ENCODE assay signal across 8 cellular contexts in the genomic region with DNA sequence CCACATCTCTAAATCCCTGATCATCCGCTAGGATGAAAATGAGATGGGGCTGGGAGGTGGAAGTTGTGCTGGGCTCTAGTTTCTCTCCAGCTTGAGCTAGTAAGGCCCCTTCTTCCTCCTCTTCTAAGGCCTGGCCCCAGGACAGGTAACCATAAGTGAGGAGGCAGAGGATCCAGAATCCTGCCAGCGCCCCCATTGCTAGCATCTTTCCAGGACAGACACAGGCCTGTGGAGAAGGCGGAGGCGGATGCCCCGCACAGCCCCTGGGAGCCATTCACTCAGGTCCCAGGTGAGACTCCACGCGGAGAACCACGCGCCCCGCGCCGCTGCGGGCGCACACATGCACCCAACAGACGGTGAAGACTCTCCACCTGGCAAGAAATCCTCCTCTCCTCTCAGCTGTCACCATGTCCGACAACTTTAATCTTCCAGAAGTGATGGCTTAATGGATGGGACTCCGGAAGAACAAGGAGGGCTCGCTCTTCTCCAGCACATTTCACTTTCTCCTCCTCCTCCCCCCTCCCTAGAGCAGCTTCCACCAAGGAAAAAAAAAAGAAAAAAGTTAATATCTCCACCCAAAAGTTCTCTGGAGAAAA. TPM values are rescaled to one million over a fixed set of nuclear protein-coding genes. Genes with fewer than 3 reads are reported as not detected.
DNase-seq lines count a peak whose midpoint lies in the region; ATAC-seq and TF ChIP-seq lines count a peak whose summit lies in the region.

No MANE protein-coding gene starts in this region.

- H3K9me3 Mint-ChIP-seq in CD8-positive, alpha-beta memory T cell, result peaks cover 2 to 8% (median 7%) of the 10 kb centered on the region in 5 donors

- H3K27ac ChIP-seq in CD8-positive, alpha-beta memory T cell (ENCODE audit: low read depth, low read length), result no peak overlapping the region
- H3K27ac ChIP-seq in SJCRH30 (peak overlapping the region; percentile 48), fibroblast of lung (ENCODE audit: insufficient read depth, low read length) (peak overlapping the region; percentile 93), neuronal stem cell (replicated peaks; ENCODE audit: low read length) (no peak overlapping the region)

- H3K79me1 ChIP-seq in neuronal stem cell (ENCODE audit: low read depth, low read length), result no peaks in the 10 kb centered on the region

- H3K18ac ChIP-seq in neuronal stem cell (ENCODE audit: low read length), result no peak overlapping the region

- peak overlapping the region in 1 of 8 donors; percentile 68 for H3K27ac Mint-ChIP-seq in CD8-positive, alpha-beta memory T cell

- H4K8ac ChIP-seq in neuronal stem cell (ENCODE audit: low read depth, low read length), result no peak overlapping the region

- no peak overlapping the region for H2BK12ac ChIP-seq in neuronal stem cell (ENCODE audit: low read length)

- no peaks in the 10 kb centered on the region for H3K9me3 ChIP-seq in CD8-positive, alpha-beta memory T cell (ENCODE audit: low read length)
- peaks cover 6% of the 10 kb centered on the region; the same call in 1 of the 2 replicates for H3K9me3 ChIP-seq in SJCRH30 (replicated peaks)
- no peaks in the 10 kb centered on the region for H3K9me3 ChIP-seq in fibroblast of lung (ENCODE audit: control insufficient read depth, insufficient read depth, low read depth, low read length)
- no peaks in the 10 kb centered on the region for H3K9me3 ChIP-seq in neuronal stem cell (replicated peaks in 1 of 2; ENCODE audit: control insufficient read depth in 2 of 2, insufficient read depth in 1 of 2, low read depth in 1 of 2, low read length in 2 of 2)

- H2AK5ac ChIP-seq in neuronal stem cell (ENCODE audit: low read depth, low read length), result no peak overlapping the region

- peak overlapping the region; percentile 75 to 89 (median 84) for H3K4me3 Mint-ChIP-seq in CD8-positive, alpha-beta memory T cell

- DNase-seq in CD8-positive, alpha-beta memory T cell, result no peak
- peak; percentile 11 to 34 for DNase-seq in SJCRH30
- DNase-seq in fibroblast of lung (ENCODE audit: low read depth in 2 of 2), result peak; percentile 43 to 45
- DNase-seq in neuronal stem cell (ENCODE audit: low spot score), result no peak
- no peak for DNase-seq in activated effector memory CD4-positive, alpha-beta T cell treated with anti-CD3 and anti-CD28 coated beads, Interleukin-2, amount 50 U/mL, for 16 hours
- no peak for DNase-seq in Kasumi-1 (lab: John Stamatoyannopoulos, UW)
- DNase-seq in COR-L47 (lab: John Stamatoyannopoulos, UW), result no peak

- peaks cover 11% of the 10 kb centered on the region for H3K27me3 ChIP-seq in CD8-positive, alpha-beta memory T cell (ENCODE audit: insufficient read depth, low read length, poor library complexity, severe bottlenecking)
- H3K27me3 ChIP-seq in SJCRH30 (no peaks in the 10 kb centered on the region), fibroblast of lung (ENCODE audit: control insufficient read depth, insufficient read depth, low read length) (no peaks in the 10 kb centered on the region), neuronal stem cell (ENCODE audit: control insufficient read depth in 3 of 3, insufficient read depth in 3 of 3, low read depth in 1 of 3, low read length in 3 of 3) (peaks cover 0 to 69% (median 14%) of the 10 kb centered on the region in 3 experiments)

- H3K9ac ChIP-seq in fibroblast of lung (ENCODE audit: insufficient read depth, low read length) (peak overlapping the region; percentile 89), neuronal stem cell (ENCODE audit: low read depth, low read length, poor library complexity) (no peak overlapping the region)

- H3K4me1 ChIP-seq in CD8-positive, alpha-beta memory T cell (ENCODE audit: insufficient read depth, low read length), result no peaks in the 10 kb centered on the region
- H3K4me1 ChIP-seq in SJCRH30, result 0 out of 2 replicates have a peak, but pooled peaks cover 4% of the 10 kb centered on the region
- peaks cover 13% of the 10 kb centered on the region for H3K4me1 ChIP-seq in fibroblast of lung (ENCODE audit: control insufficient read depth, extremely low read depth, insufficient read depth, low read length)
- peaks cover 0 to 4% of the 10 kb centered on the region in 2 donors for H3K4me1 ChIP-seq in neuronal stem cell (ENCODE audit: control insufficient read depth in 2 of 2, insufficient read depth in 1 of 2, low read depth in 1 of 2, low read length in 2 of 2)

- CTCF ChIA-PET in CD8-positive, alpha-beta memory T cell (lab: Charles Lee), result no interaction called here

- H3K36me3 Mint-ChIP-seq in CD8-positive, alpha-beta memory T cell, result peaks cover 0 to 9% (median 0%) of the 10 kb centered on the region in 3 donors

- peaks cover 79% of the 10 kb centered on the region for H3K79me2 ChIP-seq in fibroblast of lung (ENCODE audit: control insufficient read depth, insufficient read depth, low read length)

- peak overlapping the region; percentile 60 for H3K4me2 ChIP-seq in fibroblast of lung (ENCODE audit: extremely low read depth, insufficient read depth, low read length)
- peak overlapping the region; percentile 80 for H3K4me2 ChIP-seq in neuronal stem cell (ENCODE audit: insufficient read depth, low read length, poor library complexity, severe bottlenecking)

- H4K20me1 ChIP-seq in fibroblast of lung (ENCODE audit: control insufficient read depth, extremely low read depth, insufficient read depth, low read length), result no peaks in the 10 kb centered on the region

- H3K4me3 ChIP-seq in CD8-positive, alpha-beta memory T cell (ENCODE audit: low read length), result no peak overlapping the region
- H3K4me3 ChIP-seq in SJCRH30 (peak overlapping the region; percentile 66), fibroblast of lung (replicated peaks in 1 of 4; ENCODE audit: control extremely low read depth in 1 of 4, insufficient read depth in 1 of 4, low read depth in 3 of 4, low read length in 4 of 4) (peak overlapping the region; percentile 62 to 94 (median 82)), neuronal stem cell (ENCODE audit: low read length in 2 of 2) (peak overlapping the region; percentile 47 to 78)

- peak overlapping the region; percentile 66 for H2AFZ ChIP-seq in fibroblast of lung (ENCODE audit: low read length)
- H2AFZ ChIP-seq in neuronal stem cell (ENCODE audit: low read length), result peak overlapping the region; percentile 91

- H3K36me3 ChIP-seq in CD8-positive, alpha-beta memory T cell (ENCODE audit: insufficient read depth, low read length), result no peaks in the 10 kb centered on the region
- H3K36me3 ChIP-seq in SJCRH30 (peaks cover 4% of the 10 kb centered on the region; the same call in 1 of the 2 replicates), fibroblast of lung (ENCODE audit: control insufficient read depth, insufficient read depth, low read length) (peaks cover 2% of the 10 kb centered on the region), neuronal stem cell (replicated peaks in 1 of 2; ENCODE audit: control insufficient read depth in 2 of 2, insufficient read depth in 2 of 2, low read length in 2 of 2) (no peaks in the 10 kb centered on the region)

- no peak overlapping the region for H2BK5ac ChIP-seq in neuronal stem cell (ENCODE audit: low read length)

- H3K4ac ChIP-seq in neuronal stem cell (ENCODE audit: low read length), result no peak overlapping the region

- no peak overlapping the region for H2BK15ac ChIP-seq in neuronal stem cell (ENCODE audit: low read length)

- no peak overlapping the region for H3K14ac ChIP-seq in neuronal stem cell (ENCODE audit: low read length)

- TF ChIP-seq CTCF in fibroblast of lung (conservative IDR thresholded peaks at IDR 0.05 in 1 of 2, IDR thresholded peaks at IDR 0.05 in 1 of 2; ENCODE audit: low read depth in 1 of 2, low read length in 2 of 2), result no peak

- WGBS in neuronal stem cell (ENCODE audit: extremely low coverage in 2 of 2, insufficient read length in 2 of 2, insufficient replicate concordance in 1 of 2), 2 donors, result no CpG with 5 or more reads among the region's 18 CpGs

- H3K23ac ChIP-seq in neuronal stem cell (ENCODE audit: low read depth, low read length, poor library complexity), result no peak overlapping the region

- peaks cover 22 to 24% (median 22%) of the 10 kb centered on the region in 3 donors for H3K4me1 Mint-ChIP-seq in CD8-positive, alpha-beta memory T cell

- ATAC-seq in GM18909 (IDR thresholded peaks at IDR 0.05; ENCODE audit: poor library complexity, unreplicated experiment), result no peak

- no peak overlapping the region for H4K91ac ChIP-seq in neuronal stem cell (ENCODE audit: low read depth, low read length, poor library complexity)

- POLR2A ChIA-PET in CD8-positive, alpha-beta memory T cell (lab: Charles Lee), result no interaction called here

- H2BK120ac ChIP-seq in neuronal stem cell (ENCODE audit: low read depth, low read length), result no peak overlapping the region

- peaks cover 25 to 50% of the 10 kb centered on the region in 2 donors for H3K27me3 Mint-ChIP-seq in CD8-positive, alpha-beta memory T cell

RNA-seq across cellular contexts. Expression of a gene that starts 0.8 kb away (rescaled TPM):
- total RNA-seq in CD8-positive, alpha-beta memory T cell, result not detected
- polyA plus RNA-seq in CD8-positive, alpha-beta memory T cell, result 0.37 TPM
- total RNA-seq in SJCRH30 (2014; rRNA removed; shearing (Covaris generic)), result 4.4 and 6.2 TPM in 2 replicates
- 30.8 and 56.6 TPM in 2 replicates for total RNA-seq in fibroblast of lung
- 48.7 and 51.1 TPM in 2 replicates for polyA plus RNA-seq in fibroblast of lung
- polyA plus RNA-seq in fibroblast of lung (2012), result 43.3 and 47.2 TPM in 2 replicates
- 27.0 and 29.8 TPM in 2 replicates for polyA minus RNA-seq in fibroblast of lung (ENCODE audit: low replicate concordance)
- 0.11 TPM for polyA plus RNA-seq in neuronal stem cell (2013, experiment 1 of 2)
- 0.11 TPM for polyA plus RNA-seq in neuronal stem cell (2013, experiment 2 of 2)

Comparison
In these comparisons a context has a peak if more than half of its experiments do, and no peak if none do; other contexts are left out.
1. DNase-seq: peak in SJCRH30 (2 of 2) and fibroblast of lung (2 of 2); none in CD8-positive, alpha-beta memory T cell (0 of 5), neuronal stem cell (single experiment), activated effector memory CD4-positive, alpha-beta T cell treated with anti-CD3 and anti-CD28 coated beads, Interleukin-2, amount 50 U/mL, for 16 hours (single experiment), Kasumi-1 (0 of 2) and COR-L47 (single experiment).
2. H3K27ac ChIP-seq: peak in SJCRH30 (single experiment) and fibroblast of lung (single experiment); none in CD8-positive, alpha-beta memory T cell (single experiment) and neuronal stem cell (single experiment).